In genomic region chr5:61184708-61185107, GRCh38 we compare ENCODE assay signal across 1 cellular context.
TF ChIP-seq lines count a peak whose summit lies in the region.

No MANE protein-coding gene starts in this region.

TF ChIP-seq in endothelial cell of umbilical vein, 7 proteins besides CTCF, POLR2A, EP300 and RAD21:
- TF ChIP-seq MAX (IDR thresholded peaks at IDR 0.05; ENCODE audit: insufficient read depth, insufficient read length) (no peak), FOS (IDR thresholded peaks at IDR 0.05; ENCODE audit: borderline replicate concordance, insufficient read depth, low read length) (no peak), JUN (IDR thresholded peaks at IDR 0.05; ENCODE audit: borderline replicate concordance, insufficient read depth, insufficient read length, low read depth) (no peak), GATA2 (IDR thresholded peaks at IDR 0.05; ENCODE audit: insufficient read depth, insufficient read length, low read depth, low read length) (no peak), EZH2 (IDR thresholded peaks at IDR 0.05; ENCODE audit: borderline replicate concordance, low read depth, low read length, severe bottlenecking) (no peak), POLR2AphosphoS5 (IDR thresholded peaks at IDR 0.05; ENCODE audit: insufficient read depth, low read depth, low read length) (no peak), MYC (IDR thresholded peaks at IDR 0.05; ENCODE audit: low read depth, low read length) (no peak)
